In the genomic region with DNA sequence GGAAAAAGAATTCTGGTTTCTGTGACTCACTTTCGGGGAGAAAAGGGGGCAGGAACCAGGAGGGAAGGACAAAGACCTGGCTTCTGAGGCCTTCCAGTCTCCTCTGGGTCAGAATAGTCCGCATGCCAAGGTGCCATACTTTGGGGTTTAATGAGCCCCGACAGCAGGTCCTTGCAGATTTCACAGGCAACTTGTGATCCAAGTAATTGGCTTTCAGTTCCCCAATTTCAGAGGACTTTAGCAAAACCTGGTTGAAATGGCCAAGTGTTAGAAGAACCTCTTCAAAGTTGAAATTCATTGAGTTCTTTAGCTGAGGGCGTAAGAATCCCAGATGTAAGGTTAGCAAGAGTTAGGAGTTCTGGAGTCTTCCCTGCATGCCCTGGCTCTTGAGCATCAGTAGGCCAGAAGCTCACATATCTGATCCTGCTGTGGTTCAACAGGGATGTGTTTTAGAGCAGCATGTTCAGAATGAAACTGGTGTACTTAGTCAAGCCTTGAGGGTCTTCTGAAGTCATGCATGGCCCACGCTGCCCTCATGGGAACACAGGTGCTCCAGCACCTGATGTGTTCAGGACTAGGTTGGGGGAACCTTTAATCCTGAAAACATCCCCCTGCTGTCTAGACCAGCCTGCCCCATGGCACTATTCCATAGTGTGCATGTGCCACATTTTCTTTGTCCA, we compare ENCODE assay signal across 19 cellular contexts.
A peak's percentile ranks its signal among the peaks of the same experiment; 100 is the strongest.
DNase-seq lines count a peak whose midpoint lies in the region; ATAC-seq and TF ChIP-seq lines count a peak whose summit lies in the region.
"Had no signal": no experiment of that assay in that cellular context is flagged by ENCODE, and none has a peak within 500 bp of the region (broad histone marks: within the 10 kb centered on the region; RNA-seq: fewer than 3 reads in every experiment).

No MANE protein-coding gene starts in this region.

- DNase-seq in prostate gland (ENCODE audit: low spot score) (no peak), Caco-2 (no peak), MM.1S (no peak)
- DNase-seq: activated CD8-positive, alpha-beta memory T cell treated with anti-CD3 and anti-CD28 coated beads, Interleukin-2, amount 10 ng/mL, durations not matched to agents 7 days and 5 days; activated gamma-delta T cell treated with Interleukin-2 at 50 U/mL for 16 hours; CD4-positive, CD25-positive, alpha-beta regulatory T cell; cortex of kidney; NCI-H2029; NCI-H524 treated with DMSO at 0.1 percent for 48 hours; WERI-Rb-1 had no signal

- H3K9me3 Mint-ChIP-seq in Caco-2 (ENCODE audit: unreplicated experiment), result no peaks in the 10 kb centered on the region

- no peak overlapping the region for H3K27ac Mint-ChIP-seq in Caco-2 (ENCODE audit: unreplicated experiment)
- H3K27ac Mint-ChIP-seq: activated CD8-positive, alpha-beta memory T cell treated with anti-CD3 and anti-CD28 coated beads, Interleukin-2, amount 10 ng/mL, durations not matched to agents 7 days and 5 days; CD4-positive, CD25-positive, alpha-beta regulatory T cell; neural progenitor cell had no signal

- H3K4me1 ChIP-seq in prostate gland (replicated peaks) (no peaks in the 10 kb centered on the region), Caco-2 (no peaks in the 10 kb centered on the region), MM.1S (ENCODE audit: low read length) (no peaks in the 10 kb centered on the region)
- H3K4me1 ChIP-seq: ascending aorta, neural progenitor cell, right atrium auricular region had no signal

- no peak overlapping the region for H3K4me3 ChIP-seq in prostate gland
- no peak overlapping the region for H3K4me3 ChIP-seq in Caco-2 (ENCODE audit: low read depth, low read length)
- H3K4me3 ChIP-seq in MM.1S (ENCODE audit: low read length), result no peak overlapping the region
- H3K4me3 ChIP-seq: ascending aorta, neural progenitor cell, right atrium auricular region had no signal

- no peaks in the 10 kb centered on the region for H3F3A ChIP-seq in MM.1S (ENCODE audit: insufficient read depth, low read length)

- TF ChIP-seq CTCF in prostate gland (IDR thresholded peaks at IDR 0.05) (no peak), Caco-2 (IDR thresholded peaks at IDR 0.05; ENCODE audit: insufficient read depth in 1 of 2, low read depth in 1 of 2, low read length in 1 of 2, severe bottlenecking in 1 of 2, unreplicated experiment in 1 of 2) (no peak), MM.1S (IDR thresholded peaks at IDR 0.05; ENCODE audit: low read length) (no peak)

- H3K27me3 ChIP-seq in prostate gland (replicated peaks; ENCODE audit: insufficient read depth) (no peaks in the 10 kb centered on the region), Caco-2 (replicated peaks; ENCODE audit: control insufficient read depth, insufficient read depth, low read length) (no peaks in the 10 kb centered on the region), MM.1S (replicated peaks; ENCODE audit: insufficient read depth, low read length) (no peaks in the 10 kb centered on the region)
- H3K27me3 ChIP-seq: ascending aorta, neural progenitor cell, right atrium auricular region had no signal

- no peaks in the 10 kb centered on the region for H3K36me3 Mint-ChIP-seq in Caco-2 (ENCODE audit: insufficient read depth, unreplicated experiment)
- H3K36me3 Mint-ChIP-seq: activated CD8-positive, alpha-beta memory T cell treated with anti-CD3 and anti-CD28 coated beads, Interleukin-2, amount 10 ng/mL, durations not matched to agents 7 days and 5 days; CD4-positive, CD25-positive, alpha-beta regulatory T cell; neural progenitor cell had no signal

- intact Hi-C loops in prostate gland (cut with DNase I), result no loop called here
- intact Hi-C loops in Caco-2 (cut with micrococcal nuclease; ENCODE audit: unreplicated experiment), result no loop called here

- POLR2A ChIA-PET in Caco-2 (lab: Charles Lee), result no interaction called here

- no peaks in the 10 kb centered on the region for H3K4me1 Mint-ChIP-seq in Caco-2 (ENCODE audit: low read depth, unreplicated experiment)
- H3K4me1 Mint-ChIP-seq: activated CD8-positive, alpha-beta memory T cell treated with anti-CD3 and anti-CD28 coated beads, Interleukin-2, amount 10 ng/mL, durations not matched to agents 7 days and 5 days; CD4-positive, CD25-positive, alpha-beta regulatory T cell; neural progenitor cell had no signal

- ATAC-seq in GM18502 (IDR thresholded peaks at IDR 0.05; ENCODE audit: poor library complexity, unreplicated experiment) (peak; percentile 90), GM19467 (IDR thresholded peaks at IDR 0.05; ENCODE audit: unreplicated experiment) (peak; percentile 54), HG02798 (IDR thresholded peaks at IDR 0.05; ENCODE audit: poor library complexity, unreplicated experiment) (peak; percentile 51), HG03565 (IDR thresholded peaks at IDR 0.05; ENCODE audit: unreplicated experiment) (peak; percentile 83), HG02571 (IDR thresholded peaks at IDR 0.05; ENCODE audit: unreplicated experiment) (no peak)
- ATAC-seq: activated CD8-positive, alpha-beta memory T cell treated with anti-CD3 and anti-CD28 coated beads, Interleukin-2, amount 10 ng/mL, durations not matched to agents 7 days and 5 days; Panc1 had no signal

- no peaks in the 10 kb centered on the region for H3K27me3 Mint-ChIP-seq in Caco-2 (ENCODE audit: insufficient read depth, unreplicated experiment)
- H3K27me3 Mint-ChIP-seq: activated CD8-positive, alpha-beta memory T cell treated with anti-CD3 and anti-CD28 coated beads, Interleukin-2, amount 10 ng/mL, durations not matched to agents 7 days and 5 days; CD4-positive, CD25-positive, alpha-beta regulatory T cell had no signal

- no peak for TF ChIP-seq POLR2A in prostate gland (IDR thresholded peaks at IDR 0.05)

- no peaks in the 10 kb centered on the region for H4K20me1 ChIP-seq in MM.1S (ENCODE audit: insufficient read depth, low read length)

- H3K4me3 Mint-ChIP-seq in Caco-2 (ENCODE audit: unreplicated experiment), result no peak overlapping the region
- H3K4me3 Mint-ChIP-seq: activated CD8-positive, alpha-beta memory T cell treated with anti-CD3 and anti-CD28 coated beads, Interleukin-2, amount 10 ng/mL, durations not matched to agents 7 days and 5 days; CD4-positive, CD25-positive, alpha-beta regulatory T cell; neural progenitor cell had no signal

- H3K9me3 ChIP-seq in prostate gland, result no peaks in the 10 kb centered on the region
- peaks cover 7% of the 10 kb centered on the region for H3K9me3 ChIP-seq in Caco-2
- no peaks in the 10 kb centered on the region for H3K9me3 ChIP-seq in MM.1S (replicated peaks; ENCODE audit: insufficient read depth, low read length)
- H3K9me3 ChIP-seq: ascending aorta, right atrium auricular region had no signal

- BruUV-seq in Caco-2 (replicated peaks; lab: Mats Ljungman, UMichigan), result no TSS peak

- 88% methylated on average over 5 of the region's 5 CpGs for WGBS in prostate gland

- no peaks in the 10 kb centered on the region for H3K36me3 ChIP-seq in prostate gland
- H3K36me3 ChIP-seq in Caco-2 (ENCODE audit: control insufficient read depth, insufficient read depth, low read length), result no peaks in the 10 kb centered on the region
- H3K36me3 ChIP-seq in MM.1S (replicated peaks; ENCODE audit: insufficient read depth, low read length), result no peaks in the 10 kb centered on the region
- H3K36me3 ChIP-seq: ascending aorta, neural progenitor cell, right atrium auricular region, WERI-Rb-1 had no signal

- no peaks in the 10 kb centered on the region for H3K79me2 ChIP-seq in MM.1S (ENCODE audit: low read length)

- CTCF ChIA-PET in Caco-2 (lab: Charles Lee), result no interaction called here

- H3K9me2 ChIP-seq in MM.1S (replicated peaks; ENCODE audit: insufficient read depth, low read length), result no peaks in the 10 kb centered on the region

- no peak overlapping the region for H3K4me2 ChIP-seq in MM.1S (ENCODE audit: low read depth, low read length)
- H3K4me2 ChIP-seq: neural progenitor cell had no signal

- no peak overlapping the region for H2AFZ ChIP-seq in MM.1S (ENCODE audit: low read length)
- H2AFZ ChIP-seq: neural progenitor cell had no signal

- H3K9ac ChIP-seq in MM.1S (ENCODE audit: low read length), result no peak overlapping the region
- H3K9ac ChIP-seq: neural progenitor cell had no signal

- H3K27ac ChIP-seq in prostate gland (no peak overlapping the region), MM.1S (ENCODE audit: low read length) (no peak overlapping the region)
- H3K27ac ChIP-seq: ascending aorta, neural progenitor cell, right atrium auricular region, WERI-Rb-1 had no signal
